Comparison of ENCODE assay signal across 9 cellular contexts in the genomic region with DNA sequence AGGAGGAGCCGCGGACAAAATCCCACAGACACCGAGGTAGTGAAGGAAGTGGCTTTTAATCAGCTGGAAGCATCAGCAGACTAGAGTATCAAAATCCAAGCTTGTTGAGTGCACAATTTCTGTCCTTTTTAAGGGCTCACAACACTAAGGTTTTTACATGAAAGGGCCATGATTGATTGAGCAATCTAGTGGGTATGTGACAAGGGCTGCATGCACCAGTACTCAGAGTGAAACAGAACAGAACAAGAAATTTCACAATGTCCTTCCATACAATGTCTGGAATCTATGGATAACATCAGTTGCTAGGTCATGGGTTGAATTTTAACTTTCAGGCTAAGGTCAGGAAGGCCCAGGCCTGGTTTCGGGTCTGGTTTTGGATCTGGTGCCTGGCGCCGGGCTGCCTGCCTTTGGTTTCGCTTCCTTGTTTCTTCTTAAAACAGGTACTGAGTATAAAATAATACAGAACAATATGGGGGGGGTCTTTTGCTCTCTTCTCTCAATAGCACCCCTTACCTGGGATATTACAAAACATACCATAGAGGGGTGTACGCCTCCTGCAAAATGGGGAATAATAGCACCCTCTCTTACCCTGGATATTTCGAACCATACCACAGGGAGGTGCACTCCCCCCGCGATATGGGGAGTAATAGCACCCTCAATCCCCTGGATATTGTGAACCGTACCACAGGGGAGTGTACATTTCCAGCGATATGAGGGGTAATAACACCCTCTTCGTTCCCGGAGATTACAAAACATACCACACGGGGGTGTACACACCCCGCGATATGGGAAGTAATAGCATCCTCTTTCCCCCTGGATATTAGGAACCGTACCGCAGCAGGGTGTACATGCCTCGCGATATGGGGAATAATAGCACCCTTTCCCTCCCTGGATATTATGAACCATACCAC. TPM values are rescaled to one million over a fixed set of nuclear protein-coding genes. Genes with fewer than 3 reads are reported as not detected.
DNase-seq lines count a peak whose midpoint lies in the region; ATAC-seq, FAIRE-seq and TF ChIP-seq lines count a peak whose summit lies in the region.
"Not testable (repeated sequence)": the region's sequence is repeated elsewhere in the genome, so short reads cannot be mapped to it uniquely, and the experiment has no call there.
"Had no signal": no experiment of that assay in that cellular context is flagged by ENCODE, and none has a peak within 500 bp of the region (broad histone marks: within the 10 kb centered on the region; RNA-seq: fewer than 3 reads in every experiment).

No MANE protein-coding gene starts in this region.

- 21% methylated on average over 22 of the region's 22 CpGs for WGBS in GM12878 (ENCODE audit: insufficient coverage, insufficient replicate concordance, low lambda C conversion rate, missing lambda C conversion rate)

- not testable (repeated sequence) for H3K4me1 ChIP-seq in Loucy (ENCODE audit: insufficient read depth, low read length, poor library complexity, severe bottlenecking)
- peaks cover 25% of the 10 kb centered on the region for H3K4me1 ChIP-seq in OCI-LY7 (ENCODE audit: insufficient read depth, low read length, poor library complexity, severe bottlenecking)
- peaks cover 14% of the 10 kb centered on the region for H3K4me1 ChIP-seq in GM12878 (ENCODE audit: control insufficient read depth, insufficient read depth, low read length)

- BruUV-seq in OCI-LY7 (replicated peaks; lab: Mats Ljungman, UMichigan); GM12878 (replicated peaks; lab: Mats Ljungman, UMichigan): not testable (repeated sequence)

- H3K36me3 ChIP-seq in Loucy (ENCODE audit: insufficient read depth, low read length); OCI-LY7 (ENCODE audit: insufficient read depth, low read length); GM12878 (ENCODE audit: control insufficient read depth in 2 of 2, insufficient read depth in 2 of 2, low read length in 1 of 2): not testable (repeated sequence)

- TF ChIP-seq POLR2A in GM12878 (IDR thresholded peaks at IDR 0.05; ENCODE audit: low read depth, low read length) = not testable (repeated sequence)

- TF ChIP-seq EP300 in GM12878 (IDR thresholded peaks at IDR 0.05; ENCODE audit: borderline replicate concordance in 1 of 2, control insufficient read depth in 1 of 2, low read depth in 2 of 2, low read length in 2 of 2) = not testable (repeated sequence)

- not testable (repeated sequence) for H3K4me2 ChIP-seq in Loucy (ENCODE audit: low read depth, low read length, poor library complexity, severe bottlenecking)
- H3K4me2 ChIP-seq in OCI-LY7 (ENCODE audit: low read length) (peak overlapping the region; percentile 63), GM12878 (ENCODE audit: control insufficient read depth, insufficient read depth) (peak overlapping the region; percentile 63)

- not testable (repeated sequence) for H3K79me2 ChIP-seq in Loucy (ENCODE audit: insufficient read depth, low read length); OCI-LY7 (ENCODE audit: insufficient read depth, low read depth, low read length); GM12878 (ENCODE audit: control insufficient read depth, insufficient read depth, low read length)

- not testable (repeated sequence) for H3K9ac ChIP-seq in Loucy (ENCODE audit: low read depth, low read length, poor library complexity, severe bottlenecking); GM12878 (ENCODE audit: control insufficient read depth, insufficient read depth, low read length)

- ATAC-seq in GM12878 (peak; percentile 40), left ventricle myocardium superior (peak; percentile 38)

- SMC1A ChIA-PET in GM12878 (lab: Charles Lee; ENCODE audit: uncharacterized antibody, unreplicated experiment) = not testable (repeated sequence)

- not testable (repeated sequence) for H3K4me3 ChIP-seq in Loucy (ENCODE audit: low read length, poor library complexity, severe bottlenecking)
- peak overlapping the region; percentile 34 for H3K4me3 ChIP-seq in OCI-LY7 (ENCODE audit: low read depth, low read length, poor library complexity, severe bottlenecking)
- H3K4me3 ChIP-seq in GM12878 = peak overlapping the region; percentile 9; the same call in 1 of the 2 replicates

- not testable (repeated sequence) for H3K27me3 ChIP-seq in Loucy (ENCODE audit: insufficient read depth, low read length, poor library complexity, severe bottlenecking); GM12878 (replicated peaks in 1 of 2; ENCODE audit: control insufficient read depth in 2 of 2, insufficient read depth in 2 of 2, low read length in 1 of 2)

- TF ChIP-seq CTCF in GM10248 (IDR thresholded peaks at IDR 0.05; ENCODE audit: control extremely low read depth, extremely low read depth, low read depth, missing control alignments) (peak; percentile 17), Loucy (conservative IDR thresholded peaks at IDR 0.05; ENCODE audit: low read length) (peak; percentile 27; the same call in 1 of the 2 replicates), OCI-LY7 (conservative IDR thresholded peaks at IDR 0.05; ENCODE audit: low read length) (peak; percentile 72), GM12878 (IDR thresholded peaks at IDR 0.05 in 2 of 3, conservative IDR thresholded peaks at IDR 0.05 in 1 of 3; ENCODE audit: control insufficient read depth in 2 of 3, extremely low read depth in 1 of 3, insufficient read depth in 1 of 3, low read depth in 3 of 3, low read length in 3 of 3) (peak in 2 of 3 experiments; percentile 17 to 25; a peak in 3 of 6 replicates)

- peak; percentile 58 for TF ChIP-seq RAD21 in GM12878 (IDR thresholded peaks at IDR 0.05; ENCODE audit: insufficient read depth, low read depth, low read length)

- not testable (repeated sequence) for DNase-seq in GM10248 (ENCODE audit: extremely low spot score); GM12878 (ENCODE audit: low read depth, low spot score); left ventricle myocardium superior
- DNase-seq in OCI-LY7 (ENCODE audit: low spot score) = peak; percentile 62
- peak; percentile 9 for DNase-seq in activated CD4-positive, alpha-beta T cell treated with anti-CD3 and anti-CD28 coated beads, Interleukin-2, amount 50 U/mL, for 1 hour
- DNase-seq in pons (ENCODE audit: low spot score) = peak; percentile 31

- H3K9me3 ChIP-seq in Loucy (ENCODE audit: insufficient read depth, low read depth, low read length); OCI-LY7 (ENCODE audit: low read length); GM12878 (replicated peaks; ENCODE audit: control insufficient read depth, insufficient read depth, low read length): not testable (repeated sequence)

- H3K27ac ChIP-seq in OCI-LY7 (ENCODE audit: low read depth, low read length, poor library complexity, severe bottlenecking); GM12878 (ENCODE audit: control insufficient read depth, insufficient read depth): not testable (repeated sequence)

- RAD21 ChIA-PET in GM12878 (lab: Charles Lee; ENCODE audit: unreplicated experiment) = not testable (repeated sequence)

- not testable (repeated sequence) for H3F3A ChIP-seq in Loucy (ENCODE audit: low read depth)

- not testable (repeated sequence) for H2AFZ ChIP-seq in Loucy (ENCODE audit: low read length); GM12878 (ENCODE audit: control insufficient read depth, low read depth, low read length)
- H2AFZ ChIP-seq in OCI-LY7 (ENCODE audit: low read length) = peak overlapping the region; percentile 15; the same call in 1 of the 2 replicates

- not testable (repeated sequence) for H4K20me1 ChIP-seq in Loucy (ENCODE audit: insufficient read depth, low read length, poor library complexity, severe bottlenecking); OCI-LY7 (ENCODE audit: insufficient read depth, low read length); GM12878 (ENCODE audit: control insufficient read depth, insufficient read depth)

- not testable (repeated sequence) for H3K9me2 ChIP-seq in Loucy (replicated peaks; ENCODE audit: low read depth, low read length); OCI-LY7 (ENCODE audit: insufficient read depth, low read length)

- in situ Hi-C loops in GM12878 (cut with MboI) = not testable (repeated sequence)

- intact Hi-C loops in OCI-LY7 (cut with micrococcal nuclease; ENCODE audit: unreplicated experiment) = loop anchor here (1.0 to 2.0 kb wide), 4 partner anchors 47 to 80 kb away; no protein-coding TSS in a partner anchor
- intact Hi-C loops in GM12878 (cut with micrococcal nuclease; ENCODE audit: unreplicated experiment); left ventricle myocardium superior (cut with micrococcal nuclease): not testable (repeated sequence)

- POLR2A ChIA-PET in GM10248 (lab: Yijun Ruan, JAX); OCI-LY7 (lab: Charles Lee); GM12878 (lab: Charles Lee): not testable (repeated sequence)

- CTCF ChIA-PET in GM10248 (lab: Yijun Ruan, JAX) (interaction anchor here (1.0 kb wide), 1 partner anchor 68 kb away, joined by 3 read pairs; no protein-coding TSS in a partner anchor), GM12878 (lab: Yijun Ruan, JAX) (interaction anchor here (0.6 kb wide), 1 partner anchor 54 kb away, joined by 3 read pairs; no protein-coding TSS in a partner anchor)
- CTCF ChIA-PET in OCI-LY7 (lab: Charles Lee; ENCODE audit: unreplicated experiment) = not testable (repeated sequence)

- FAIRE-seq in GM12878 (lab: Jason Lieb, UNC) = peak; percentile 62

RNA-seq across cellular contexts. Expression of a gene that starts 59.5 kb away (rescaled TPM):
- 25.9 and 40.8 TPM in 2 replicates for total RNA-seq in OCI-LY7 (2014; rRNA removed; shearing (Covaris generic))
- total RNA-seq in OCI-LY7 (2022) (52.5 and 56.0 TPM in 2 replicates), GM12878 (2014; rRNA removed) (4.6 and 7.0 TPM in 2 replicates), GM12878 (2014; rRNA removed; fragmentation: Illumina TruSeq; extraction: Trizol) (5.4 and 7.2 TPM in 2 replicates), GM12878 (2021) (13.5 and 13.6 TPM in 2 replicates), left ventricle myocardium superior (0.99 TPM)
- total RNA-seq in GM12878 (2013; cell fraction: nucleolus; rRNA removed) = 11.6 and 13.1 TPM in 2 replicates
- polyA plus RNA-seq in GM12878 (2011; ENCODE audit: low read depth) = 5.9 TPM
- polyA plus RNA-seq in GM12878 (2011; rRNA removed) (1.4 and 2.7 TPM in 2 replicates), GM12878 (2014; fragmentation: Illumina TruSeq; extraction: Trizol) (5.0 and 9.0 TPM in 2 replicates), GM12878 (2014; fragmentation: Nextera tagmentation; extraction: Ambion mirVana) (1 to 10 TPM in 1 of 2 experiments, under 1 TPM in 1; 0.87 to 1.0 TPM), GM12878 (2014; rRNA removed) (10.0 and 12.4 TPM in 2 replicates), GM12878 (2016; fragmentation: Nextera tagmentation; extraction: Ambion mirVana) (10 to 100 TPM; 12.1 to 12.5 TPM)
- 5.0 and 5.7 TPM in 2 replicates for polyA plus RNA-seq in GM12878 (2011; cell fraction: cytosol; rRNA removed)
- 6.1 and 7.6 TPM in 2 replicates for polyA plus RNA-seq in GM12878 (2011; cell fraction: nucleus; rRNA removed)
- polyA plus RNA-seq in GM12878 (2012) = 21.6 and 37.4 TPM in 2 replicates
- polyA minus RNA-seq in GM12878 (2011; rRNA and poly(A)+ RNA removed) = 1.5 and 5.0 TPM in 2 replicates
- 3.2 TPM in 1 of 2 replicates, not detected in the other for polyA minus RNA-seq in GM12878 (2011; cell fraction: cytosol; rRNA and poly(A)+ RNA removed)
- polyA minus RNA-seq in GM12878 (2011; cell fraction: nucleus; rRNA and poly(A)+ RNA removed) = 1.7 and 2.0 TPM in 2 replicates
- total RNA-seq: HT1080 had no signal
- polyA plus RNA-seq: BJ had no signal

Comparison
In these comparisons a context has a peak if more than half of its experiments do, and no peak if none do; other contexts are left out.
1. CTCF ChIP-seq: peak in every context shown above with its lines; median percentile 72 in OCI-LY7; 27 in Loucy; 21 in GM12878; 17 in GM10248.